ENCODE assay signal across 1 cellular context in the genomic region with DNA sequence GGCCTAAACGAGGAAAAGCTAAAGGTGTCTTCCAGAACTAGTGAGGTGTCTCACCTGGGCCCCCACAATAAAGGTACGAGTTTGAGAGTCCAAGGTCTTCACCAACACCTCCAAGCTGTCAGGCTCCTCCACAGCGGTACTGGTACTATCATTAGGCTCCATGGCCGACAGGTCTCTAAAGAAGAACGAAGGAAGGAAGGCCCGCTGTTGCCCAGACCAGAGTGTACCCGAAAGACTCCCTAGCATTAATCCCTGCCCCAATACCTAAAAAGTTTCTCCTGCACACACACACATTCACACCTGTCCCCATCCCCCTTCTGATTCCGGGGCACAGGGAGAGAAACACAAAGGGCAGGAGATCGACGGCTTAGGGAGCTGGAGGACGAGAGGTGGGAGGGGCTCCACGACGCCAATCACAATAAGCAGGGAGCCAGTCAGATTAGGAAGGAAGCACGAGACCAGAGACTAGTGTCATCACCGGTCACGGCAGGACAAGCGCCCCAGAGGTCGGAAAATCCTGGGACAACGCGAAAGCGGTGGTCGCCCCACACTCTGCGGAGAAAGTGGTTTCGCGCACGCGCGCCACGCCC.
A peak's percentile ranks its signal among the peaks of the same experiment; 100 is the strongest.
TF ChIP-seq lines count a peak whose summit lies in the region.

No MANE protein-coding gene starts in this region.

TF ChIP-seq in HepG2, 621 proteins besides CTCF, POLR2A, EP300 and RAD21 (continued from another document and continues in another):
- TF ChIP-seq, protein P1, sequence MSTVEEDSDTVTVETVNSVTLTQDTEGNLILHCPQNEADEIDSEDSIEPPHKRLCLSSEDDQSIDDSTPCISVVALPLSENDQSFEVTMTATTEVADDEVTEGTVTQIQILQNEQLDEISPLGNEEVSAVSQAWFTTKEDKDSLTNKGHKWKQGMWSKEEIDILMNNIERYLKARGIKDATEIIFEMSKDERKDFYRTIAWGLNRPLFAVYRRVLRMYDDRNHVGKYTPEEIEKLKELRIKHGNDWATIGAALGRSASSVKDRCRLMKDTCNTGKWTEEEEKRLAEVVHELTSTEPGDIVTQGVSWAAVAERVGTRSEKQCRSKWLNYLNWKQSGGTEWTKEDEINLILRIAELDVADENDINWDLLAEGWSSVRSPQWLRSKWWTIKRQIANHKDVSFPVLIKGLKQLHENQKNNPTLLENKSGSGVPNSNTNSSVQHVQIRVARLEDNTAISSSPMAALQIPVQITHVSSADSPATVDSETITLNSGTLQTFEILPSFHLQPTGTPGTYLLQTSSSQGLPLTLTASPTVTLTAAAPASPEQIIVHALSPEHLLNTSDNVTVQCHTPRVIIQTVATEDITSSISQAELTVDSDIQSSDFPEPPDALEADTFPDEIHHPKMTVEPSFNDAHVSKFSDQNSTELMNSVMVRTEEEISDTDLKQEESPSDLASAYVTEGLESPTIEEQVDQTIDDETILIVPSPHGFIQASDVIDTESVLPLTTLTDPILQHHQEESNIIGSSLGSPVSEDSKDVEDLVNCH (CRISPR knock-in tag; IDR thresholded peaks at IDR 0.05) = peak; percentile 46
- TF ChIP-seq ZNF703 (CRISPR knock-in tag; IDR thresholded peaks at IDR 0.05; ENCODE audit: borderline replicate concordance) (no peak), TGIF2 (CRISPR knock-in tag; IDR thresholded peaks at IDR 0.05) (peak; percentile 70; the same call in 1 of the 2 replicates), MXI1 (IDR thresholded peaks at IDR 0.05; ENCODE audit: borderline replicate concordance, low read depth, low read length) (peak; percentile 55; the same call in 2 of the 3 replicates), ZNF224 (CRISPR knock-in tag; IDR thresholded peaks at IDR 0.05) (no peak), TAF1 (CRISPR knock-in tag; IDR thresholded peaks at IDR 0.05) (peak; percentile 58; the same call in 1 of the 2 replicates), MTA1 (CRISPR knock-in tag; IDR thresholded peaks at IDR 0.05; ENCODE audit: borderline replicate concordance) (no peak), SMAD3 (CRISPR knock-in tag; IDR thresholded peaks at IDR 0.05) (0 out of 2 replicates have a peak, but pooled peaks have one; percentile 11), ZNF335 (CRISPR knock-in tag; IDR thresholded peaks at IDR 0.05) (no peak), ZNF670 (CRISPR knock-in tag; IDR thresholded peaks at IDR 0.05; ENCODE audit: borderline replicate concordance) (no peak), SNAPC2 (CRISPR knock-in tag; IDR thresholded peaks at IDR 0.05) (no peak), CEBPG (CRISPR knock-in tag; IDR thresholded peaks at IDR 0.05) (peak; percentile 8; the same call in 1 of the 2 replicates), MLLT10 (CRISPR knock-in tag; IDR thresholded peaks at IDR 0.05) (no peak), SOX5 (CRISPR knock-in tag; IDR thresholded peaks at IDR 0.05; ENCODE audit: borderline replicate concordance) (peak; percentile 28; the same call in 1 of the 2 replicates), JUNB (CRISPR knock-in tag; IDR thresholded peaks at IDR 0.05; ENCODE audit: borderline replicate concordance) (peak; percentile 26; the same call in 1 of the 2 replicates), ZMYM4 (CRISPR knock-in tag; IDR thresholded peaks at IDR 0.05) (peak; percentile 23; the same call in 1 of the 2 replicates), FOXP1 (IDR thresholded peaks at IDR 0.05) (no peak), FOXP1 (CRISPR knock-in tag; IDR thresholded peaks at IDR 0.05) (0 out of 2 replicates have a peak, but pooled peaks have one; percentile 3), ZNF350 (CRISPR knock-in tag; IDR thresholded peaks at IDR 0.05; ENCODE audit: borderline replicate concordance, low read depth) (no peak), ARID2 (CRISPR knock-in tag; IDR thresholded peaks at IDR 0.05; ENCODE audit: borderline replicate concordance) (peak; percentile 78; the same call in 1 of the 2 replicates), ZNF614 (CRISPR knock-in tag; IDR thresholded peaks at IDR 0.05; ENCODE audit: borderline replicate concordance) (no peak), SP5 (CRISPR knock-in tag; IDR thresholded peaks at IDR 0.05; ENCODE audit: borderline replicate concordance, low read depth) (peak; percentile 76; the same call in 1 of the 2 replicates), FOXC1 (CRISPR knock-in tag; IDR thresholded peaks at IDR 0.05; ENCODE audit: borderline replicate concordance) (peak; percentile 79; the same call in 1 of the 2 replicates), SMC3 (IDR thresholded peaks at IDR 0.05; ENCODE audit: low read length) (peak; percentile 6; the same call in 1 of the 2 replicates), NFYB (CRISPR knock-in tag; IDR thresholded peaks at IDR 0.05) (peak; percentile 59), ZNF746 (CRISPR knock-in tag; IDR thresholded peaks at IDR 0.05) (no peak), KDM2A (CRISPR knock-in tag; IDR thresholded peaks at IDR 0.05; ENCODE audit: borderline replicate concordance, low read depth) (0 out of 2 replicates have a peak, but pooled peaks have one; percentile 18), CBX5 (CRISPR knock-in tag; IDR thresholded peaks at IDR 0.05; ENCODE audit: borderline replicate concordance) (peak; percentile 15), CHCHD3 (CRISPR knock-in tag; IDR thresholded peaks at IDR 0.05) (0 out of 2 replicates have a peak, but pooled peaks have one; percentile 28), ZNF138 (CRISPR knock-in tag; IDR thresholded peaks at IDR 0.05; ENCODE audit: low read depth) (peak; percentile 61; the same call in 1 of the 2 replicates), ZNF563 (CRISPR knock-in tag; IDR thresholded peaks at IDR 0.05) (no peak; the same call in 1 of the 2 replicates), SP140L (CRISPR knock-in tag; IDR thresholded peaks at IDR 0.05; ENCODE audit: borderline replicate concordance) (0 out of 2 replicates have a peak, but pooled peaks have one; percentile 15), RELA (CRISPR knock-in tag; IDR thresholded peaks at IDR 0.05) (no peak), ZNF431 (CRISPR knock-in tag; IDR thresholded peaks at IDR 0.05; ENCODE audit: borderline replicate concordance, low read depth) (no peak)
- TF ChIP-seq, protein P2, sequence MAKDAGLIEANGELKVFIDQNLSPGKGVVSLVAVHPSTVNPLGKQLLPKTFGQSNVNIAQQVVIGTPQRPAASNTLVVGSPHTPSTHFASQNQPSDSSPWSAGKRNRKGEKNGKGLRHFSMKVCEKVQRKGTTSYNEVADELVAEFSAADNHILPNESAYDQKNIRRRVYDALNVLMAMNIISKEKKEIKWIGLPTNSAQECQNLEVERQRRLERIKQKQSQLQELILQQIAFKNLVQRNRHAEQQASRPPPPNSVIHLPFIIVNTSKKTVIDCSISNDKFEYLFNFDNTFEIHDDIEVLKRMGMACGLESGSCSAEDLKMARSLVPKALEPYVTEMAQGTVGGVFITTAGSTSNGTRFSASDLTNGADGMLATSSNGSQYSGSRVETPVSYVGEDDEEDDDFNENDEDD (CRISPR knock-in tag; IDR thresholded peaks at IDR 0.05; ENCODE audit: borderline replicate concordance) = no peak
- TF ChIP-seq, protein P3, sequence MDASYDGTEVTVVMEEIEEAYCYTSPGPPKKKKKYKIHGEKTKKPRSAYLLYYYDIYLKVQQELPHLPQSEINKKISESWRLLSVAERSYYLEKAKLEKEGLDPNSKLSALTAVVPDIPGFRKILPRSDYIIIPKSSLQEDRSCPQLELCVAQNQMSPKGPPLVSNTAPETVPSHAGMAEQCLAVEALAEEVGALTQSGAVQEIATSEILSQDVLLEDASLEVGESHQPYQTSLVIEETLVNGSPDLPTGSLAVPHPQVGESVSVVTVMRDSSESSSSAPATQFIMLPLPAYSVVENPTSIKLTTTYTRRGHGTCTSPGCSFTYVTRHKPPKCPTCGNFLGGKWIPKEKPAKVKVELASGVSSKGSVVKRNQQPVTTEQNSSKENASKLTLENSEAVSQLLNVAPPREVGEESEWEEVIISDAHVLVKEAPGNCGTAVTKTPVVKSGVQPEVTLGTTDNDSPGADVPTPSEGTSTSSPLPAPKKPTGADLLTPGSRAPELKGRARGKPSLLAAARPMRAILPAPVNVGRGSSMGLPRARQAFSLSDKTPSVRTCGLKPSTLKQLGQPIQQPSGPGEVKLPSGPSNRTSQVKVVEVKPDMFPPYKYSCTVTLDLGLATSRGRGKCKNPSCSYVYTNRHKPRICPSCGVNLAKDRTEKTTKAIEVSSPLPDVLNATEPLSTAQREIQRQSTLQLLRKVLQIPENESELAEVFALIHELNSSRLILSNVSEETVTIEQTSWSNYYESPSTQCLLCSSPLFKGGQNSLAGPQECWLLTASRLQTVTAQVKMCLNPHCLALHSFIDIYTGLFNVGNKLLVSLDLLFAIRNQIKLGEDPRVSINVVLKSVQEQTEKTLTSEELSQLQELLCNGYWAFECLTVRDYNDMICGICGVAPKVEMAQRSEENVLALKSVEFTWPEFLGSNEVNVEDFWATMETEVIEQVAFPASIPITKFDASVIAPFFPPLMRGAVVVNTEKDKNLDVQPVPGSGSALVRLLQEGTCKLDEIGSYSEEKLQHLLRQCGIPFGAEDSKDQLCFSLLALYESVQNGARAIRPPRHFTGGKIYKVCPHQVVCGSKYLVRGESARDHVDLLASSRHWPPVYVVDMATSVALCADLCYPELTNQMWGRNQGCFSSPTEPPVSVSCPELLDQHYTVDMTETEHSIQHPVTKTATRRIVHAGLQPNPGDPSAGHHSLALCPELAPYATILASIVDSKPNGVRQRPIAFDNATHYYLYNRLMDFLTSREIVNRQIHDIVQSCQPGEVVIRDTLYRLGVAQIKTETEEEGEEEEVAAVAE (CRISPR knock-in tag; IDR thresholded peaks at IDR 0.05; ENCODE audit: borderline replicate concordance) = no peak
- TF ChIP-seq, protein P4, sequence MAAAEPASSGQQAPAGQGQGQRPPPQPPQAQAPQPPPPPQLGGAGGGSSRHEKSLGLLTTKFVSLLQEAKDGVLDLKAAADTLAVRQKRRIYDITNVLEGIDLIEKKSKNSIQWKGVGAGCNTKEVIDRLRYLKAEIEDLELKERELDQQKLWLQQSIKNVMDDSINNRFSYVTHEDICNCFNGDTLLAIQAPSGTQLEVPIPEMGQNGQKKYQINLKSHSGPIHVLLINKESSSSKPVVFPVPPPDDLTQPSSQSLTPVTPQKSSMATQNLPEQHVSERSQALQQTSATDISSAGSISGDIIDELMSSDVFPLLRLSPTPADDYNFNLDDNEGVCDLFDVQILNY (CRISPR knock-in tag; conservative IDR thresholded peaks at IDR 0.05) = no peak
- TF ChIP-seq, protein P5, sequence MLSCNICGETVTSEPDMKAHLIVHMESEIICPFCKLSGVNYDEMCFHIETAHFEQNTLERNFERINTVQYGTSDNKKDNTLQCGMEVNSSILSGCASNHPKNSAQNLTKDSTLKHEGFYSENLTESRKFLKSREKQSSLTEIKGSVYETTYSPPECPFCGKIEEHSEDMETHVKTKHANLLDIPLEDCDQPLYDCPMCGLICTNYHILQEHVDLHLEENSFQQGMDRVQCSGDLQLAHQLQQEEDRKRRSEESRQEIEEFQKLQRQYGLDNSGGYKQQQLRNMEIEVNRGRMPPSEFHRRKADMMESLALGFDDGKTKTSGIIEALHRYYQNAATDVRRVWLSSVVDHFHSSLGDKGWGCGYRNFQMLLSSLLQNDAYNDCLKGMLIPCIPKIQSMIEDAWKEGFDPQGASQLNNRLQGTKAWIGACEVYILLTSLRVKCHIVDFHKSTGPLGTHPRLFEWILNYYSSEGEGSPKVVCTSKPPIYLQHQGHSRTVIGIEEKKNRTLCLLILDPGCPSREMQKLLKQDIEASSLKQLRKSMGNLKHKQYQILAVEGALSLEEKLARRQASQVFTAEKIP (CRISPR knock-in tag; IDR thresholded peaks at IDR 0.05; ENCODE audit: borderline replicate concordance) = no peak
- TF ChIP-seq, protein P6, sequence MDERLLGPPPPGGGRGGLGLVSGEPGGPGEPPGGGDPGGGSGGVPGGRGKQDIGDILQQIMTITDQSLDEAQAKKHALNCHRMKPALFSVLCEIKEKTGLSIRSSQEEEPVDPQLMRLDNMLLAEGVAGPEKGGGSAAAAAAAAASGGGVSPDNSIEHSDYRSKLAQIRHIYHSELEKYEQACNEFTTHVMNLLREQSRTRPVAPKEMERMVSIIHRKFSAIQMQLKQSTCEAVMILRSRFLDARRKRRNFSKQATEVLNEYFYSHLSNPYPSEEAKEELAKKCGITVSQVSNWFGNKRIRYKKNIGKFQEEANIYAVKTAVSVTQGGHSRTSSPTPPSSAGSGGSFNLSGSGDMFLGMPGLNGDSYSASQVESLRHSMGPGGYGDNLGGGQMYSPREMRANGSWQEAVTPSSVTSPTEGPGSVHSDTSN (CRISPR knock-in tag; IDR thresholded peaks at IDR 0.05) = peak; percentile 77
- TF ChIP-seq, protein P7, sequence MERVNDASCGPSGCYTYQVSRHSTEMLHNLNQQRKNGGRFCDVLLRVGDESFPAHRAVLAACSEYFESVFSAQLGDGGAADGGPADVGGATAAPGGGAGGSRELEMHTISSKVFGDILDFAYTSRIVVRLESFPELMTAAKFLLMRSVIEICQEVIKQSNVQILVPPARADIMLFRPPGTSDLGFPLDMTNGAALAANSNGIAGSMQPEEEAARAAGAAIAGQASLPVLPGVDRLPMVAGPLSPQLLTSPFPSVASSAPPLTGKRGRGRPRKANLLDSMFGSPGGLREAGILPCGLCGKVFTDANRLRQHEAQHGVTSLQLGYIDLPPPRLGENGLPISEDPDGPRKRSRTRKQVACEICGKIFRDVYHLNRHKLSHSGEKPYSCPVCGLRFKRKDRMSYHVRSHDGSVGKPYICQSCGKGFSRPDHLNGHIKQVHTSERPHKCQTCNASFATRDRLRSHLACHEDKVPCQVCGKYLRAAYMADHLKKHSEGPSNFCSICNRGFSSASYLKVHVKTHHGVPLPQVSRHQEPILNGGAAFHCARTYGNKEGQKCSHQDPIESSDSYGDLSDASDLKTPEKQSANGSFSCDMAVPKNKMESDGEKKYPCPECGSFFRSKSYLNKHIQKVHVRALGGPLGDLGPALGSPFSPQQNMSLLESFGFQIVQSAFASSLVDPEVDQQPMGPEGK (CRISPR knock-in tag; IDR thresholded peaks at IDR 0.05) = peak; percentile 18; the same call in 1 of the 2 replicates
- TF ChIP-seq, protein P8, sequence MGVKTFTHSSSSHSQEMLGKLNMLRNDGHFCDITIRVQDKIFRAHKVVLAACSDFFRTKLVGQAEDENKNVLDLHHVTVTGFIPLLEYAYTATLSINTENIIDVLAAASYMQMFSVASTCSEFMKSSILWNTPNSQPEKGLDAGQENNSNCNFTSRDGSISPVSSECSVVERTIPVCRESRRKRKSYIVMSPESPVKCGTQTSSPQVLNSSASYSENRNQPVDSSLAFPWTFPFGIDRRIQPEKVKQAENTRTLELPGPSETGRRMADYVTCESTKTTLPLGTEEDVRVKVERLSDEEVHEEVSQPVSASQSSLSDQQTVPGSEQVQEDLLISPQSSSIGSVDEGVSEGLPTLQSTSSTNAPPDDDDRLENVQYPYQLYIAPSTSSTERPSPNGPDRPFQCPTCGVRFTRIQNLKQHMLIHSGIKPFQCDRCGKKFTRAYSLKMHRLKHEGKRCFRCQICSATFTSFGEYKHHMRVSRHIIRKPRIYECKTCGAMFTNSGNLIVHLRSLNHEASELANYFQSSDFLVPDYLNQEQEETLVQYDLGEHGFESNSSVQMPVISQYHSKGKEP (CRISPR knock-in tag; IDR thresholded peaks at IDR 0.05) = no peak
- TF ChIP-seq, protein P9, sequence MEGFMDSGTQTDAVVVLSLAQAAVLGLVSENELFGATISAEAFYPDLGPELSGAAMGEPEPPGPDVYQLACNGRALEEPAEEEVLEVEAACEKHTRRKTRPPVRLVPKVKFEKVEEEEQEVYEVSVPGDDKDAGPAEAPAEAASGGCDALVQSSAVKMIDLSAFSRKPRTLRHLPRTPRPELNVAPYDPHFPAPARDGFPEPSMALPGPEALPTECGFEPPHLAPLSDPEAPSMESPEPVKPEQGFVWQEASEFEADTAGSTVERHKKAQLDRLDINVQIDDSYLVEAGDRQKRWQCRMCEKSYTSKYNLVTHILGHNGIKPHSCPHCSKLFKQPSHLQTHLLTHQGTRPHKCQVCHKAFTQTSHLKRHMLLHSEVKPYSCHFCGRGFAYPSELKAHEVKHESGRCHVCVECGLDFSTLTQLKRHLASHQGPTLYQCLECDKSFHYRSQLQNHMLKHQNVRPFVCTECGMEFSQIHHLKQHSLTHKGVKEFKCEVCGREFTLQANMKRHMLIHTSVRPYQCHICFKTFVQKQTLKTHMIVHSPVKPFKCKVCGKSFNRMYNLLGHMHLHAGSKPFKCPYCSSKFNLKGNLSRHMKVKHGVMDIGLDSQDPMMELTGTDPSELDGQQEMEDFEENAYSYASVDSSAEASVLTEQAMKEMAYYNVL (CRISPR knock-in tag; IDR thresholded peaks at IDR 0.05; ENCODE audit: borderline replicate concordance) = peak; percentile 26; the same call in 1 of the 2 replicates
